ENCODE assay signal across 10 cellular contexts in genomic region chr6:154615483-154616025, GRCh38.
DNase-seq lines count a peak whose midpoint lies in the region; ATAC-seq and TF ChIP-seq lines count a peak whose summit lies in the region.
"Had no signal": no experiment of that assay in that cellular context is flagged by ENCODE, and none has a peak within 500 bp of the region (broad histone marks: within the 10 kb centered on the region; RNA-seq: fewer than 3 reads in every experiment).

No MANE protein-coding gene starts in this region.

- ATAC-seq in GM18873 (IDR thresholded peaks at IDR 0.05; ENCODE audit: low FRiP score, unreplicated experiment) = no peak

- intact Hi-C loops in stomach (cut with DNase I; ENCODE audit: low total_unique reads) = no loop called here
- intact Hi-C loops in Caco-2 (cut with micrococcal nuclease; ENCODE audit: unreplicated experiment) = no loop called here

- no TSS peak for BruUV-seq in Caco-2 (replicated peaks; lab: Mats Ljungman, UMichigan)

- CTCF ChIA-PET in Caco-2 (lab: Charles Lee) = no interaction called here

- H3K4me3 ChIP-seq in cardiac muscle cell = no peak overlapping the region
- peak overlapping the region in 1 of 4 donors; percentile 26 for H3K4me3 ChIP-seq in stomach
- no peak overlapping the region for H3K4me3 ChIP-seq in Caco-2 (ENCODE audit: low read depth, low read length)

- DNase-seq in NCI-H1417 (lab: John Stamatoyannopoulos, UW) (peak; percentile 33 to 87 (median 68)), NCI-H1417 treated with DMSO at 0.1 percent for 48 hours (lab: John Stamatoyannopoulos, UW) (no peak), SK-MEL-5 (ENCODE audit: low read depth, low spot score) (peak; percentile 76), cardiac muscle cell (ENCODE audit: low read depth in 1 of 2, low spot score in 1 of 2) (peak; percentile 31 to 89), stomach (peak; percentile 95), Caco-2 (no peak)
- DNase-seq in activated CD4-positive, alpha-beta T cell treated with anti-CD3 and anti-CD28 coated beads, Interleukin-2, amount 50 U/mL, for 4 hours = no peak

- H3K27ac ChIP-seq in cardiac muscle cell (no peak overlapping the region), stomach (peak overlapping the region; percentile 24 to 82 (median 64))
- H3K27ac ChIP-seq: 22Rv1 had no signal

- H3K9me3 Mint-ChIP-seq in Caco-2 (ENCODE audit: unreplicated experiment) = no peaks in the 10 kb centered on the region
- H3K9me3 Mint-ChIP-seq: stimulated activated naive CD8-positive, alpha-beta T cell treated with anti-CD3 and anti-CD28 coated beads, Interleukin-15, Interleukin-2, amounts not matched to agents 100 ng/mL and 50 ng/mL, for 24 hours had no signal

- TF ChIP-seq EP300 in stomach (IDR thresholded peaks at IDR 0.05) = no peak

- WGBS in stomach, 5 donors = 25 to 36% (median 31%) methylated on average over 16 of the region's 16 CpGs

- H3K27me3 ChIP-seq in cardiac muscle cell (no peaks in the 10 kb centered on the region), stomach (no peaks in the 10 kb centered on the region), Caco-2 (replicated peaks; ENCODE audit: control insufficient read depth, insufficient read depth, low read length) (no peaks in the 10 kb centered on the region)

- H3K9me3 ChIP-seq in cardiac muscle cell (ENCODE audit: low read depth) (no peaks in the 10 kb centered on the region), stomach (no peaks in the 10 kb centered on the region), Caco-2 (no peaks in the 10 kb centered on the region)

- in situ Hi-C loops in SK-MEL-5 (cut with HindIII; ENCODE audit: low pct_unique_long_range_greater_than_20kb, low sequenced_read_pairs) = no loop called here

- no peaks in the 10 kb centered on the region for H3K27me3 Mint-ChIP-seq in Caco-2 (ENCODE audit: insufficient read depth, unreplicated experiment)

- peaks cover 7% of the 10 kb centered on the region for H3K4me1 Mint-ChIP-seq in Caco-2 (ENCODE audit: low read depth, unreplicated experiment)

- H3K36me3 ChIP-seq in cardiac muscle cell (no peaks in the 10 kb centered on the region), stomach (no peaks in the 10 kb centered on the region), Caco-2 (ENCODE audit: control insufficient read depth, insufficient read depth, low read length) (no peaks in the 10 kb centered on the region)

- no peak overlapping the region for H3K4me3 Mint-ChIP-seq in Caco-2 (ENCODE audit: unreplicated experiment)
- H3K4me3 Mint-ChIP-seq: stimulated activated naive CD8-positive, alpha-beta T cell treated with anti-CD3 and anti-CD28 coated beads, Interleukin-15, Interleukin-2, amounts not matched to agents 100 ng/mL and 50 ng/mL, for 24 hours had no signal

- POLR2A ChIA-PET in Caco-2 (lab: Charles Lee) = no interaction called here

- H3K27ac Mint-ChIP-seq in Caco-2 (ENCODE audit: unreplicated experiment) = no peak overlapping the region
- H3K27ac Mint-ChIP-seq: stimulated activated naive CD8-positive, alpha-beta T cell treated with anti-CD3 and anti-CD28 coated beads, Interleukin-15, Interleukin-2, amounts not matched to agents 100 ng/mL and 50 ng/mL, for 24 hours had no signal

- TF ChIP-seq POLR2A in stomach (IDR thresholded peaks at IDR 0.05) = no peak

- TF ChIP-seq CTCF in cardiac muscle cell (IDR thresholded peaks at IDR 0.05; ENCODE audit: low read depth, low read length) = peak; percentile 26
- TF ChIP-seq CTCF in stomach (IDR thresholded peaks at IDR 0.05) = peak in 2 of 7 experiments; percentile 15 to 31
- no peak for TF ChIP-seq CTCF in Caco-2 (IDR thresholded peaks at IDR 0.05; ENCODE audit: insufficient read depth in 1 of 2, low read depth in 1 of 2, low read length in 1 of 2, severe bottlenecking in 1 of 2, unreplicated experiment in 1 of 2)

- no peaks in the 10 kb centered on the region for H3K4me1 ChIP-seq in cardiac muscle cell (ENCODE audit: low read depth)
- H3K4me1 ChIP-seq in stomach = peaks cover 6 to 41% (median 18%) of the 10 kb centered on the region in 4 donors
- H3K4me1 ChIP-seq in Caco-2 = peaks cover 5% of the 10 kb centered on the region; the same call in 1 of the 2 replicates

- no peaks in the 10 kb centered on the region for H3K36me3 Mint-ChIP-seq in Caco-2 (ENCODE audit: insufficient read depth, unreplicated experiment)

Comparison
In these comparisons a context has a peak if more than half of its experiments do, and no peak if none do; other contexts are left out.
1. DNase-seq: peak in NCI-H1417 (3 of 3), SK-MEL-5 (single experiment), cardiac muscle cell (2 of 2) and stomach (single experiment); none in NCI-H1417 treated with DMSO at 0.1 percent for 48 hours (single experiment), Caco-2 (0 of 2) and activated CD4-positive, alpha-beta T cell treated with anti-CD3 and anti-CD28 coated beads, Interleukin-2, amount 50 U/mL, for 4 hours (0 of 2).